In the genomic region with DNA sequence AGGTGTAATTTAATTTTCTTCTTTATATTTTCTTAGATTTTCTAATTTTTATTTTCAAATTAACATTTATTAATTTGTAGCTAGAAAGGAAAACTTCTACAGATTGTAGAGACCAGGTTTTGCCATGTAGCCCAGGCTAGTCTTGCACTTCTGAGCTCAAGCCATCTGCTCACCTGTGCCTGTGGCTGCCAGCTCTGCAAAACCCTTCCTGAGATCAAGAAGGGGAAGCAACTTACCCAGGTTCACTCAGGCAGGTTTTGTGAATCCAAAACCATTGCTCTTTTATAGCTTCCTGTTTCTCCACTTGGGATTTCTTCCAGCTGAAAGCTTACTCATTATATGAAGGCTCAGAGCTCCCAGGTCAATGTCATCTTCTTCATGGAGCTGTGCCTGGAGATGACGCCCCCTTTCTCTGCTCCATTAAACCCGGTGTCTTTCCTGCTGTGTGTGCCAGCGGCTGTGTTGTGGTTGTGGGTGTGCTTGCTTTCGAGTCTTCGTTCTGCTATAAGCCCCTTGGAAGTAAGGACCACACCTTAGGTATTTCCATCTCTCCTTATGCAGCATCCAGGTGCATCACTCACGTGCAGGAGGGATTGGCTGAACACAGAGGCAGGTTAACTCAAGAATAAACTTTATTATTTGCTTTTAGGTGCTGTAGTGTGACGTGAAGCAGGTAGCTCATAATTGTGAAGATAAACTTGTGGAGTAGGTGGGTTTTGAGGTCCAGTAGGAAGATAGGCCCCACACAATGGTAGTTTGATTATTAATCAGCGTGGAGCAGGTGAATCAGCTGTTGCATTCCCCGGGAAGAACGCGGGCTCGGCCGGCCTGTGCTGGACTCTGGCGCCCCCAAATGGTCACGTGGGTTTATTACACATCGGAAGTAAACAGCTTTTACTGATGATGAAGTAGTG, we compare ENCODE assay signal across 8 cellular contexts. TPM values are rescaled to one million over a fixed set of nuclear protein-coding genes. Genes with fewer than 3 reads are reported as not detected.
DNase-seq lines count a peak whose midpoint lies in the region; ATAC-seq and TF ChIP-seq lines count a peak whose summit lies in the region.

No MANE protein-coding gene starts in this region.

- H3K4me1 ChIP-seq in gastrocnemius medialis, result peaks cover 0 to 7% of the 10 kb centered on the region in 2 donors

- H3K9me3 ChIP-seq in gastrocnemius medialis, result no peaks in the 10 kb centered on the region

- ATAC-seq in gastrocnemius medialis (peak; percentile 83 to 88), GM19023 (IDR thresholded peaks at IDR 0.05; ENCODE audit: unreplicated experiment) (no peak), HG02588 (IDR thresholded peaks at IDR 0.05; ENCODE audit: unreplicated experiment) (no peak)

- no peak for TF ChIP-seq POLR2A in gastrocnemius medialis (IDR thresholded peaks at IDR 0.05)

- no peaks in the 10 kb centered on the region for H3K36me3 ChIP-seq in gastrocnemius medialis

- peak; percentile 38 for DNase-seq in NCI-H2029 treated with DMSO at 0.1 percent for 48 hours (lab: John Stamatoyannopoulos, UW)
- peak; percentile 82 for DNase-seq in T-helper 9 cell
- peak in 54 of 56 donors; percentile 17 to 91 (median 68) for DNase-seq in amygdala (lab: John Stamatoyannopoulos, UW)
- DNase-seq in hepatic stellate cell (ENCODE audit: low spot score), result peak; percentile 60
- peak; percentile 59 to 64 for DNase-seq in gastrocnemius medialis

- TF ChIP-seq CTCF in GM12874 (IDR thresholded peaks at IDR 0.05; ENCODE audit: insufficient read depth, low read depth, low read length) (peak; percentile 86), gastrocnemius medialis (IDR thresholded peaks at IDR 0.05 in 4 of 5, conservative IDR thresholded peaks at IDR 0.05 in 1 of 5) (peak; percentile 79 to 93 (median 91))

- H3K27me3 ChIP-seq in gastrocnemius medialis, result no peaks in the 10 kb centered on the region

- no peak overlapping the region for H3K4me3 ChIP-seq in gastrocnemius medialis

- no peak overlapping the region for H3K27ac ChIP-seq in gastrocnemius medialis

- in situ Hi-C loops in gastrocnemius medialis (cut with MboI; ENCODE audit: low sequenced_read_pairs in 4 of 4), result loop anchor here in 3 of 4 donors (5.0 to 10.0 kb wide), 4 partner anchors 184 to 277 kb away; a partner anchor contains a TSS

- intact Hi-C loops in gastrocnemius medialis (cut with DNase I; ENCODE audit: low total_unique reads), result loop anchor here (1.0 to 2.0 kb wide), 2 partner anchors 135 to 182 kb away; no protein-coding TSS in a partner anchor

RNA-seq across cellular contexts. Expression of a gene that starts 42.2 kb away (rescaled TPM):
- total RNA-seq in gastrocnemius medialis, result 10 to 100 TPM in 2 of 4 donors, 1 to 10 TPM in 2; 6.3 to 18.7 (median 13.7) TPM

Comparison
In these comparisons a context has a peak if more than half of its experiments do, and no peak if none do; other contexts are left out.
1. ATAC-seq: peak in gastrocnemius medialis (2 of 2); none in GM19023 (single experiment) and HG02588 (single experiment).
2. Peak in every context shown above with its lines, with median percentiles within 50 percentile points of each other: DNase-seq.